In genomic region chr6:7389162-7389450, GRCh38 we compare ENCODE assay signal across 8 cellular contexts. TPM values are rescaled to one million over a fixed set of nuclear protein-coding genes. Genes with fewer than 3 reads are reported as not detected.
DNase-seq lines count a peak whose midpoint lies in the region; ATAC-seq and TF ChIP-seq lines count a peak whose summit lies in the region.

No MANE protein-coding gene starts in this region.

- peaks cover 10% of the 10 kb centered on the region for H3K36me3 ChIP-seq in iPS-18a (ENCODE audit: control insufficient read depth, low read depth, low read length)

- H3K27me3 Mint-ChIP-seq in activated naive CD8-positive, alpha-beta T cell treated with anti-CD3 and anti-CD28 coated beads, Interleukin-2, amount 50 U/mL, for 24 hours = no peaks in the 10 kb centered on the region

- peaks cover 38% of the 10 kb centered on the region for H3K4me1 Mint-ChIP-seq in activated naive CD8-positive, alpha-beta T cell treated with anti-CD3 and anti-CD28 coated beads, Interleukin-2, amount 50 U/mL, for 24 hours
- H3K4me1 Mint-ChIP-seq in stimulated activated effector memory CD8-positive, alpha-beta T cell treated with anti-CD3 and anti-CD28 coated beads, Interleukin-12 subunit alpha, Interleukin-12 subunit beta, amount 100 ng/mL, for 72 hours = peaks cover 44% of the 10 kb centered on the region

- peaks cover 12% of the 10 kb centered on the region for H3K4me1 ChIP-seq in iPS-18a (ENCODE audit: control insufficient read depth, low read depth, low read length)

- in situ Hi-C loops in G401 (cut with HindIII; ENCODE audit: low sequenced_read_pairs) = loop anchor here (5.0 kb wide), 1 partner anchor 57 kb away; no protein-coding TSS in a partner anchor

- H3K36me3 Mint-ChIP-seq in activated naive CD8-positive, alpha-beta T cell treated with anti-CD3 and anti-CD28 coated beads, Interleukin-2, amount 50 U/mL, for 24 hours (ENCODE audit: low read depth) = peaks cover 32% of the 10 kb centered on the region
- peaks cover 35% of the 10 kb centered on the region for H3K36me3 Mint-ChIP-seq in stimulated activated effector memory CD8-positive, alpha-beta T cell treated with anti-CD3 and anti-CD28 coated beads, Interleukin-12 subunit alpha, Interleukin-12 subunit beta, amount 100 ng/mL, for 72 hours

- peak overlapping the region; percentile 96 for H3K4me3 Mint-ChIP-seq in activated naive CD8-positive, alpha-beta T cell treated with anti-CD3 and anti-CD28 coated beads, Interleukin-2, amount 50 U/mL, for 24 hours
- peak overlapping the region; percentile 81 for H3K4me3 Mint-ChIP-seq in stimulated activated effector memory CD8-positive, alpha-beta T cell treated with anti-CD3 and anti-CD28 coated beads, Interleukin-12 subunit alpha, Interleukin-12 subunit beta, amount 100 ng/mL, for 72 hours

- DNase-seq in AG09309 (ENCODE audit: low read depth) = no peak
- DNase-seq in HCEC 1CT = peak; percentile 51
- DNase-seq in activated naive CD8-positive, alpha-beta T cell treated with anti-CD3 and anti-CD28 coated beads, Interleukin-2, amount 50 U/mL, for 24 hours = no peak
- no peak for DNase-seq in stimulated activated effector memory CD8-positive, alpha-beta T cell treated with anti-CD3 and anti-CD28 coated beads, Interleukin-12 subunit alpha, Interleukin-12 subunit beta, amount 100 ng/mL, for 72 hours (ENCODE audit: low spot score in 2 of 2)
- DNase-seq in G401 (ENCODE audit: low spot score) = no peak
- no peak for DNase-seq in activated CD4-positive, alpha-beta T cell treated with anti-CD3 and anti-CD28 coated beads, Interleukin-2, amount 50 U/mL, for 48 hours

- peak overlapping the region; percentile 99 for H3K27ac Mint-ChIP-seq in activated naive CD8-positive, alpha-beta T cell treated with anti-CD3 and anti-CD28 coated beads, Interleukin-2, amount 50 U/mL, for 24 hours
- H3K27ac Mint-ChIP-seq in stimulated activated effector memory CD8-positive, alpha-beta T cell treated with anti-CD3 and anti-CD28 coated beads, Interleukin-12 subunit alpha, Interleukin-12 subunit beta, amount 100 ng/mL, for 72 hours = peak overlapping the region; percentile 93

- H3K9ac ChIP-seq in iPS-18a (ENCODE audit: low read length) = peak overlapping the region; percentile 86

- peak overlapping the region; percentile 63 for H3K27ac ChIP-seq in iPS-18a (ENCODE audit: low read length)

- H3K4me3 ChIP-seq in AG09309 (ENCODE audit: control insufficient read depth, low read depth, low read length) (peak overlapping the region; percentile 84), iPS-18a (ENCODE audit: low read length) (peak overlapping the region; percentile 95)

- H3K9me3 Mint-ChIP-seq in activated naive CD8-positive, alpha-beta T cell treated with anti-CD3 and anti-CD28 coated beads, Interleukin-2, amount 50 U/mL, for 24 hours = no peaks in the 10 kb centered on the region
- H3K9me3 Mint-ChIP-seq in stimulated activated effector memory CD8-positive, alpha-beta T cell treated with anti-CD3 and anti-CD28 coated beads, Interleukin-12 subunit alpha, Interleukin-12 subunit beta, amount 100 ng/mL, for 72 hours = no peaks in the 10 kb centered on the region

- no peaks in the 10 kb centered on the region for H3K27me3 ChIP-seq in iPS-18a (ENCODE audit: control insufficient read depth, insufficient read depth, low read length)

- ATAC-seq in activated naive CD8-positive, alpha-beta T cell treated with anti-CD3 and anti-CD28 coated beads, Interleukin-2, amount 50 U/mL, for 24 hours = no peak
- ATAC-seq in stimulated activated effector memory CD8-positive, alpha-beta T cell treated with anti-CD3 and anti-CD28 coated beads, Interleukin-12 subunit alpha, Interleukin-12 subunit beta, amount 100 ng/mL, for 72 hours = no peak
- no peak for ATAC-seq in GM19324 (IDR thresholded peaks at IDR 0.05; ENCODE audit: low FRiP score, unreplicated experiment)

- TF ChIP-seq CTCF in AG09309 (IDR thresholded peaks at IDR 0.05; ENCODE audit: control insufficient read depth, insufficient read depth, low read depth, low read length, missing control alignments) = no peak

- no peaks in the 10 kb centered on the region for H3K9me3 ChIP-seq in iPS-18a (ENCODE audit: control insufficient read depth, low read depth, low read length)

RNA-seq across cellular contexts. Expression of gene CAGE1, which starts 0.4 kb away (rescaled TPM):
- total RNA-seq in G401 (2014; rRNA removed; shearing (Covaris generic)) = 0.47 TPM in 1 of 2 replicates, not detected in the other

RNA-seq across cellular contexts. Expression of gene RIOK1, which starts 0.5 kb away (rescaled TPM):
- total RNA-seq in G401 (2014; rRNA removed; shearing (Covaris generic)) = 10.5 and 16.3 TPM in 2 replicates
